9 cellular contexts compared by ENCODE assay signal in the genomic region with DNA sequence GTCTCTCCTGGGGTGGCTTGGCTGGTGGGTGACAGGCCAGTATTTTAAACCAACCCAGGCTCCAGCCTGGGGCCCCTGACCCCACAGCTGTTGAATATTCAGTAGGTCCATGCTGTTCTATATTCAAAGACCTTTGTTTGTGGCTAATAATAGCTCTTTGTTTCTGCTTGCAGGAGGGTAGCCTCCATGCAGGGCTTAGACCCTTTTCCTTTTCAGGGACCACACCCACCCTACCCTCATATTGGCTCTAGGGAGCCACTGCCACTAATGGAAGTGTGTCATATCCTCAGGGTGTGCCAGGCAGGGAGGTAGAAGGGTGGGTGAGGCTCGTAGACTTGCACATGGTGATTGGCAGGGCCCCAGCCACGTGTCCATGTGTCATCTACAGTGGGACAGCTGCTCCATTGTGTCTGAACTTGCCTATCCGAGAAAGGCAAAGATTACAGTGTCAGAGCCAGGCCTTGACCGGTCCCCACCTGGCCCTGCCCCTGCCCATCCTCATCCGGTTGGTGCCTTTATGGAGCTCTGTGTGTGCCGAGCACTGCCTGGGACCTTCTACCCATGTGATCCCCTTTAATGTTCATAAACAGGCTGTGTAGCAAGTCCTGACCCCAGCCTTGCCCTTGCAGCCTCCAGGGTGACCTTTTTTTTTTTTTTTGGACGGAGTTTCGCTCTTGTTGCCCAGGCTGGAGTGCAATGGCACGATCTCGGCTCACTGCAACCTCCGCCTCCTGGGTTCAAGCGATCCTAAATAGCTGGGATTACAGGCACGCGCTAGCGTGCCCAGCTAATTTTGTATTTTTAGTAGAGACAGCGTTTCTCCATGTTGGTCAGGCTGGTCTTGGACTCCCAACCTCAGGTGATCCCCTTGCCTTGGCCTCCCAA. TPM values are rescaled to one million over a fixed set of nuclear protein-coding genes. Genes with fewer than 3 reads are reported as not detected.
A peak's percentile ranks its signal among the peaks of the same experiment; 100 is the strongest.
DNase-seq lines count a peak whose midpoint lies in the region; ATAC-seq and TF ChIP-seq lines count a peak whose summit lies in the region.
"Had no signal": no experiment of that assay in that cellular context is flagged by ENCODE, and none has a peak within 500 bp of the region (broad histone marks: within the 10 kb centered on the region; RNA-seq: fewer than 3 reads in every experiment).

No MANE protein-coding gene starts in this region.

- peaks cover 11% of the 10 kb centered on the region for H3K9me3 Mint-ChIP-seq in chondrocyte (ENCODE audit: low read depth)
- H3K9me3 Mint-ChIP-seq: activated T-helper 17 cell treated with anti-CD3 and anti-CD28 coated beads, Interleukin-2, amount 50 U/mL, for 72 hours had no signal

- no peak overlapping the region for H3K4me3 ChIP-seq in SJCRH30

- peak; percentile 76 for DNase-seq in ELR (ENCODE audit: low read depth)
- peak; percentile 84 to 86 for DNase-seq in SJCRH30
- DNase-seq in foreskin keratinocyte = peak; percentile 89 to 93
- DNase-seq in pons (ENCODE audit: low spot score) = peak; percentile 98
- DNase-seq in activated naive CD4-positive, alpha-beta T cell treated with anti-CD3 and anti-CD28 coated beads, Interleukin-2, amount 50 U/mL, for 16 hours = no peak
- no peak for DNase-seq in chondrocyte (ENCODE audit: low spot score)
- DNase-seq in effector CD8-positive, alpha-beta T cell (lab: John Stamatoyannopoulos, UW) = no peak

- H3K4me1 Mint-ChIP-seq in chondrocyte (ENCODE audit: low read depth) = peaks cover 18% of the 10 kb centered on the region
- H3K4me1 Mint-ChIP-seq: activated T-helper 17 cell treated with anti-CD3 and anti-CD28 coated beads, Interleukin-2, amount 50 U/mL, for 72 hours had no signal

- H3K27me3 ChIP-seq in SJCRH30 (no peaks in the 10 kb centered on the region), foreskin keratinocyte (no peaks in the 10 kb centered on the region)

- no peaks in the 10 kb centered on the region for H3K9me3 ChIP-seq in SJCRH30 (replicated peaks)

- H3K27ac Mint-ChIP-seq in chondrocyte (ENCODE audit: unreplicated experiment) = no peak overlapping the region
- H3K27ac Mint-ChIP-seq: activated T-helper 17 cell treated with anti-CD3 and anti-CD28 coated beads, Interleukin-2, amount 50 U/mL, for 72 hours had no signal

- H3K4me1 ChIP-seq in SJCRH30 = 0 out of 2 replicates have a peak, but pooled peaks cover 3% of the 10 kb centered on the region
- peaks cover 26% of the 10 kb centered on the region for H3K4me1 ChIP-seq in foreskin keratinocyte

- TF ChIP-seq CTCF in foreskin keratinocyte (conservative IDR thresholded peaks at IDR 0.05) = no peak
- no peak for TF ChIP-seq CTCF in chondrocyte (IDR thresholded peaks at IDR 0.05)

- H3K4me3 Mint-ChIP-seq in chondrocyte (ENCODE audit: unreplicated experiment) = no peak overlapping the region
- H3K4me3 Mint-ChIP-seq: activated T-helper 17 cell treated with anti-CD3 and anti-CD28 coated beads, Interleukin-2, amount 50 U/mL, for 72 hours had no signal

- no peaks in the 10 kb centered on the region for H3K27me3 Mint-ChIP-seq in chondrocyte (ENCODE audit: low read depth)
- H3K27me3 Mint-ChIP-seq: activated T-helper 17 cell treated with anti-CD3 and anti-CD28 coated beads, Interleukin-2, amount 50 U/mL, for 72 hours had no signal

- peak; percentile 96 for ATAC-seq in foreskin keratinocyte
- no peak for ATAC-seq in HG03378 (IDR thresholded peaks at IDR 0.05; ENCODE audit: unreplicated experiment)
- ATAC-seq: activated T-helper 17 cell treated with anti-CD3 and anti-CD28 coated beads, Interleukin-2, amount 50 U/mL, for 72 hours had no signal

- H3K36me3 Mint-ChIP-seq in chondrocyte (ENCODE audit: low read depth) = peaks cover 11% of the 10 kb centered on the region

- no peaks in the 10 kb centered on the region for H3K36me3 ChIP-seq in SJCRH30

- H3K27ac ChIP-seq in SJCRH30 (peak overlapping the region; percentile 65), foreskin keratinocyte (peak overlapping the region; percentile 89)

RNA-seq across cellular contexts. Expression of gene TMC7, which starts 22.1 kb away (rescaled TPM):
- 0.34 and 0.43 TPM in 2 replicates for total RNA-seq in SJCRH30 (2014; rRNA removed; shearing (Covaris generic))
- total RNA-seq in foreskin keratinocyte (2.6 and 2.9 TPM in 2 replicates), chondrocyte (1.2 to 1.8 TPM (median 1.6 TPM) in 3 replicates)
- polyA plus RNA-seq in foreskin keratinocyte = 1.2 and 1.4 TPM in 2 replicates
- total RNA-seq: activated T-helper 17 cell treated with anti-CD3 and anti-CD28 coated beads, Interleukin-2, amount 50 U/mL, for 72 hours had no signal

Comparison
In these comparisons a context has a peak if more than half of its experiments do, and no peak if none do; other contexts are left out.
1. DNase-seq: peak in ELR (single experiment), SJCRH30 (2 of 2), foreskin keratinocyte (2 of 2) and pons (single experiment); none in activated naive CD4-positive, alpha-beta T cell treated with anti-CD3 and anti-CD28 coated beads, Interleukin-2, amount 50 U/mL, for 16 hours (single experiment), chondrocyte (single experiment) and effector CD8-positive, alpha-beta T cell (single experiment).